Comparison of ENCODE assay signal across 8 cellular contexts in genomic region chr11:113242767-113243397, GRCh38.
DNase-seq lines count a peak whose midpoint lies in the region; ATAC-seq and TF ChIP-seq lines count a peak whose summit lies in the region.

No MANE protein-coding gene starts in this region.

- H3K9me3 ChIP-seq in prostate gland, result no peaks in the 10 kb centered on the region

- H3K27ac ChIP-seq in prostate gland (peak overlapping the region in 1 of 2 donors; percentile 37), foreskin keratinocyte (no peak overlapping the region)

- H3K4me3 ChIP-seq in prostate gland, result peak overlapping the region; percentile 12 to 15

- no peaks in the 10 kb centered on the region for H3K36me3 ChIP-seq in prostate gland

- H3K4me1 ChIP-seq in prostate gland (replicated peaks) (no peaks in the 10 kb centered on the region), foreskin keratinocyte (no peaks in the 10 kb centered on the region)

- DNase-seq in DMS53 (lab: John Stamatoyannopoulos, UW) (peak; percentile 93), T-helper 22 cell (ENCODE audit: low read depth) (peak; percentile 2), fibroblast of the conjunctiva (ENCODE audit: low read depth) (peak; percentile 58), prostate gland (ENCODE audit: low spot score) (no peak), NCI-H1436 treated with DMSO at 0.1 percent for 48 hours (lab: John Stamatoyannopoulos, UW) (no peak), foreskin keratinocyte (no peak)

- WGBS in prostate gland, result 37% methylated on average over 21 of the region's 21 CpGs

- intact Hi-C loops in prostate gland (cut with DNase I), result loop anchor here (10.0 kb wide), 1 partner anchor 118 kb away; no protein-coding TSS in a partner anchor

- TF ChIP-seq CTCF in prostate gland (IDR thresholded peaks at IDR 0.05), result no peak
- TF ChIP-seq CTCF in foreskin keratinocyte (conservative IDR thresholded peaks at IDR 0.05), result no peak

- no peak for ATAC-seq in foreskin keratinocyte
- ATAC-seq in HG03135 (IDR thresholded peaks at IDR 0.05; ENCODE audit: unreplicated experiment), result no peak
- no peak for ATAC-seq in HG03159 (IDR thresholded peaks at IDR 0.05; ENCODE audit: unreplicated experiment)

- no peak for TF ChIP-seq POLR2A in prostate gland (IDR thresholded peaks at IDR 0.05)

- H3K27me3 ChIP-seq in prostate gland (replicated peaks; ENCODE audit: insufficient read depth) (no peaks in the 10 kb centered on the region), foreskin keratinocyte (peaks cover 7% of the 10 kb centered on the region)

Comparison
In these comparisons a context has a peak if more than half of its experiments do, and no peak if none do; other contexts are left out.
1. DNase-seq: peak in DMS53 (single experiment), T-helper 22 cell (single experiment) and fibroblast of the conjunctiva (single experiment); none in prostate gland (single experiment), NCI-H1436 treated with DMSO at 0.1 percent for 48 hours (single experiment) and foreskin keratinocyte (0 of 2).